ENCODE assay signal across 1 cellular context in the genomic region with DNA sequence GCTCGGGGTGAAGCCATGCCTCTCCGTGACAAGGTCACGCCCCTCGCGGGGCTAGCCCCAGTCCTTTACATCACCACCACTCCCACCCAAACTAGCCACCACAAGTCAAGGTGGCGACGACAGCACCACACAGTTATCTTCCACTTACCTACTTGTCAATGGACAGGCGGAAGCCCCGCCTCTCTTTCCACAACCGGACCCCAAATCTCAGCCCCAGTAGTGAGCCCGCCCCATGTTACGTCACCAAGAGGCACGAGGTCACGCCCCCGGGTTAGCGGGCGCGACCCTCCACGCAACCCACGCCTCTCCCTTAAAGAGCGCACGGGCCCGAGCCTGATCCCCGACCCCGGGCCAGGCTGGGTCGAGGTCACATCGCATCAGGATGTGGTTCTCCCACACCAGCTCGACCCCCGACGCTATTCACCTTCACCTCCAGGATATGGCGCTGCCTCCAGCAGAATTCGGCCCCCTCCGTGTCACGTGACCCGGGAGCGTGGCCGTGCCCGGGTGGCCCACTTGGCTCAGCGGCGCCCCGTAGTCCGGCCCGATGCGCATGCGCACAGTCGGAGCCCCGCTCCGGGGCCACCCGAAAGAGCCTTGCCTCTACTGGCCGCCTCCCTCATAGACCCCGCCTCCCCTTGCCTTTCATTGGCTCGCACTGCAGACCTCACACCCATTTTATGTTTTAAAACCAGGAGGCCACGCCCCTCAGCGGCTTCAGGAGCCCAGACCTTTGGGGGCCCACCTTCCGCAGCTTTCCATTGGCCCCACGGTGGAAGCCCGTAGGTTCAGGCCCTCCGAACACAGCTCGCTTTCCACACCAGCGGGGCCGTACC.
A peak's percentile ranks its signal among the peaks of the same experiment; 100 is the strongest.
TF ChIP-seq lines count a peak whose summit lies in the region.

No MANE protein-coding gene starts in this region.

TF ChIP-seq in HepG2, 621 proteins besides CTCF, POLR2A, EP300 and RAD21 (continues in another document):
- TF ChIP-seq ZNF235 (CRISPR knock-in tag; IDR thresholded peaks at IDR 0.05; ENCODE audit: borderline replicate concordance) (no peak), KLF11 (CRISPR knock-in tag; IDR thresholded peaks at IDR 0.05) (no peak), ZNF781 (CRISPR knock-in tag; IDR thresholded peaks at IDR 0.05; ENCODE audit: borderline replicate concordance, not compliant biosample characterization) (no peak), HDAC1 (CRISPR knock-in tag; IDR thresholded peaks at IDR 0.05) (peak; percentile 80), ZSCAN5A (CRISPR knock-in tag; IDR thresholded peaks at IDR 0.05; ENCODE audit: borderline replicate concordance) (0 out of 2 replicates have a peak, but pooled peaks have one; percentile 48), ZFP41 (CRISPR knock-in tag; IDR thresholded peaks at IDR 0.05; ENCODE audit: borderline replicate concordance) (no peak), SALL2 (CRISPR knock-in tag; IDR thresholded peaks at IDR 0.05) (peak; percentile 95), HBP1 (CRISPR knock-in tag; IDR thresholded peaks at IDR 0.05; ENCODE audit: low read depth) (peak; percentile 49; the same call in 1 of the 2 replicates), BCL6 (CRISPR knock-in tag; IDR thresholded peaks at IDR 0.05) (no peak), HMG20A (CRISPR knock-in tag; IDR thresholded peaks at IDR 0.05; ENCODE audit: borderline replicate concordance) (no peak), RBM39 (IDR thresholded peaks at IDR 0.05; ENCODE audit: low read depth, low read length, poor library complexity, severe bottlenecking) (peak; percentile 97), CSRNP1 (CRISPR knock-in tag; IDR thresholded peaks at IDR 0.05) (no peak), MED13 (CRISPR knock-in tag; IDR thresholded peaks at IDR 0.05) (0 out of 2 replicates have a peak, but pooled peaks have one; percentile 34), BRD4 (CRISPR knock-in tag; IDR thresholded peaks at IDR 0.05) (peak; percentile 71; the same call in 1 of the 2 replicates), HNRNPUL1 (IDR thresholded peaks at IDR 0.05; ENCODE audit: low read depth, low read length) (no peak), JDP2 (CRISPR knock-in tag; IDR thresholded peaks at IDR 0.05; ENCODE audit: borderline replicate concordance) (no peak), FOXK1 (CRISPR knock-in tag; IDR thresholded peaks at IDR 0.05; ENCODE audit: borderline replicate concordance, low read depth) (no peak; the same call in 1 of the 2 replicates), ZSCAN21 (CRISPR knock-in tag; IDR thresholded peaks at IDR 0.05; ENCODE audit: borderline replicate concordance) (peak; percentile 70; the same call in 1 of the 2 replicates), ZNF747 (CRISPR knock-in tag; IDR thresholded peaks at IDR 0.05; ENCODE audit: borderline replicate concordance) (peak; percentile 85; the same call in 1 of the 2 replicates), RAD51 (IDR thresholded peaks at IDR 0.05; ENCODE audit: borderline replicate concordance) (peak; percentile 99), ISL2 (CRISPR knock-in tag; IDR thresholded peaks at IDR 0.05) (peak; percentile 49; the same call in 1 of the 2 replicates), ZNF282 (IDR thresholded peaks at IDR 0.05; ENCODE audit: partially characterized antibody) (no peak), SP2 (CRISPR knock-in tag; IDR thresholded peaks at IDR 0.05) (peak; percentile 88), ZMYM3 (CRISPR knock-in tag; IDR thresholded peaks at IDR 0.05) (no peak), POGZ (CRISPR knock-in tag; IDR thresholded peaks at IDR 0.05) (peak; percentile 81), FOXK2 (IDR thresholded peaks at IDR 0.05) (no peak; the same call in 1 of the 2 replicates), ETV6 (CRISPR knock-in tag; conservative IDR thresholded peaks at IDR 0.05) (no peak), MAX (IDR thresholded peaks at IDR 0.05) (peak; percentile 84; the same call in 1 of the 2 replicates), THYN1 (CRISPR knock-in tag; IDR thresholded peaks at IDR 0.05; ENCODE audit: borderline replicate concordance, low read depth) (no peak), SMYD3 (CRISPR knock-in tag; IDR thresholded peaks at IDR 0.05) (no peak), ATF2 (CRISPR knock-in tag; IDR thresholded peaks at IDR 0.05) (peak; percentile 72)
- TF ChIP-seq, protein P1, sequence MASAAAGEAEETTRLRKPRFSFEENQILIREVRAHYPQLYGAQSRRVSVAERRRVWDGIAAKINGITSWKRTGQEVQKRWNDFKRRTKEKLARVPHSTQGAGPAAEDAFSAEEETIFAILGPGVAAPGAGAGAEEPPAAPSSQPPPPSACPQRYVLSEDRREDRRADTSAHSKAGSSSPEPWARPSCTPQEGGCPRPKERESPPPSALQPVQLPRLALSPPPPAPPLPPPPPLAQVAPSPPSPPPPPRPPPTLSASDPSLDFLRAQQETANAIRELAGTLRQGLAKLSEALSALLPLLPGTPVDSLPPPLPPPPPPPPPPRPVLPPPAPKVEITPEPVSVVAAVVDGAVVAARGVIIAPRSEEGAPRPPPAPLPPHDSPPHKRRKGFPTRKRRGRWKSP (CRISPR knock-in tag; IDR thresholded peaks at IDR 0.05), result peak; percentile 70
- TF ChIP-seq, protein P2, sequence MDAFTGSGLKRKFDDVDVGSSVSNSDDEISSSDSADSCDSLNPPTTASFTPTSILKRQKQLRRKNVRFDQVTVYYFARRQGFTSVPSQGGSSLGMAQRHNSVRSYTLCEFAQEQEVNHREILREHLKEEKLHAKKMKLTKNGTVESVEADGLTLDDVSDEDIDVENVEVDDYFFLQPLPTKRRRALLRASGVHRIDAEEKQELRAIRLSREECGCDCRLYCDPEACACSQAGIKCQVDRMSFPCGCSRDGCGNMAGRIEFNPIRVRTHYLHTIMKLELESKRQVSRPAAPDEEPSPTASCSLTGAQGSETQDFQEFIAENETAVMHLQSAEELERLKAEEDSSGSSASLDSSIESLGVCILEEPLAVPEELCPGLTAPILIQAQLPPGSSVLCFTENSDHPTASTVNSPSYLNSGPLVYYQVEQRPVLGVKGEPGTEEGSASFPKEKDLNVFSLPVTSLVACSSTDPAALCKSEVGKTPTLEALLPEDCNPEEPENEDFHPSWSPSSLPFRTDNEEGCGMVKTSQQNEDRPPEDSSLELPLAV (CRISPR knock-in tag; conservative IDR thresholded peaks at IDR 0.05; ENCODE audit: low read depth), result no peak
- TF ChIP-seq, protein P3, sequence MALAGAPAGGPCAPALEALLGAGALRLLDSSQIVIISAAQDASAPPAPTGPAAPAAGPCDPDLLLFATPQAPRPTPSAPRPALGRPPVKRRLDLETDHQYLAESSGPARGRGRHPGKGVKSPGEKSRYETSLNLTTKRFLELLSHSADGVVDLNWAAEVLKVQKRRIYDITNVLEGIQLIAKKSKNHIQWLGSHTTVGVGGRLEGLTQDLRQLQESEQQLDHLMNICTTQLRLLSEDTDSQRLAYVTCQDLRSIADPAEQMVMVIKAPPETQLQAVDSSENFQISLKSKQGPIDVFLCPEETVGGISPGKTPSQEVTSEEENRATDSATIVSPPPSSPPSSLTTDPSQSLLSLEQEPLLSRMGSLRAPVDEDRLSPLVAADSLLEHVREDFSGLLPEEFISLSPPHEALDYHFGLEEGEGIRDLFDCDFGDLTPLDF (CRISPR knock-in tag; IDR thresholded peaks at IDR 0.05), result peak; percentile 64; the same call in 1 of the 2 replicates
- TF ChIP-seq, protein P4, sequence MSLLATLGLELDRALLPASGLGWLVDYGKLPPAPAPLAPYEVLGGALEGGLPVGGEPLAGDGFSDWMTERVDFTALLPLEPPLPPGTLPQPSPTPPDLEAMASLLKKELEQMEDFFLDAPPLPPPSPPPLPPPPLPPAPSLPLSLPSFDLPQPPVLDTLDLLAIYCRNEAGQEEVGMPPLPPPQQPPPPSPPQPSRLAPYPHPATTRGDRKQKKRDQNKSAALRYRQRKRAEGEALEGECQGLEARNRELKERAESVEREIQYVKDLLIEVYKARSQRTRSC (CRISPR knock-in tag; IDR thresholded peaks at IDR 0.05; ENCODE audit: low read depth), result 0 out of 2 replicates have a peak, but pooled peaks have one; percentile 39
- TF ChIP-seq, protein P5, sequence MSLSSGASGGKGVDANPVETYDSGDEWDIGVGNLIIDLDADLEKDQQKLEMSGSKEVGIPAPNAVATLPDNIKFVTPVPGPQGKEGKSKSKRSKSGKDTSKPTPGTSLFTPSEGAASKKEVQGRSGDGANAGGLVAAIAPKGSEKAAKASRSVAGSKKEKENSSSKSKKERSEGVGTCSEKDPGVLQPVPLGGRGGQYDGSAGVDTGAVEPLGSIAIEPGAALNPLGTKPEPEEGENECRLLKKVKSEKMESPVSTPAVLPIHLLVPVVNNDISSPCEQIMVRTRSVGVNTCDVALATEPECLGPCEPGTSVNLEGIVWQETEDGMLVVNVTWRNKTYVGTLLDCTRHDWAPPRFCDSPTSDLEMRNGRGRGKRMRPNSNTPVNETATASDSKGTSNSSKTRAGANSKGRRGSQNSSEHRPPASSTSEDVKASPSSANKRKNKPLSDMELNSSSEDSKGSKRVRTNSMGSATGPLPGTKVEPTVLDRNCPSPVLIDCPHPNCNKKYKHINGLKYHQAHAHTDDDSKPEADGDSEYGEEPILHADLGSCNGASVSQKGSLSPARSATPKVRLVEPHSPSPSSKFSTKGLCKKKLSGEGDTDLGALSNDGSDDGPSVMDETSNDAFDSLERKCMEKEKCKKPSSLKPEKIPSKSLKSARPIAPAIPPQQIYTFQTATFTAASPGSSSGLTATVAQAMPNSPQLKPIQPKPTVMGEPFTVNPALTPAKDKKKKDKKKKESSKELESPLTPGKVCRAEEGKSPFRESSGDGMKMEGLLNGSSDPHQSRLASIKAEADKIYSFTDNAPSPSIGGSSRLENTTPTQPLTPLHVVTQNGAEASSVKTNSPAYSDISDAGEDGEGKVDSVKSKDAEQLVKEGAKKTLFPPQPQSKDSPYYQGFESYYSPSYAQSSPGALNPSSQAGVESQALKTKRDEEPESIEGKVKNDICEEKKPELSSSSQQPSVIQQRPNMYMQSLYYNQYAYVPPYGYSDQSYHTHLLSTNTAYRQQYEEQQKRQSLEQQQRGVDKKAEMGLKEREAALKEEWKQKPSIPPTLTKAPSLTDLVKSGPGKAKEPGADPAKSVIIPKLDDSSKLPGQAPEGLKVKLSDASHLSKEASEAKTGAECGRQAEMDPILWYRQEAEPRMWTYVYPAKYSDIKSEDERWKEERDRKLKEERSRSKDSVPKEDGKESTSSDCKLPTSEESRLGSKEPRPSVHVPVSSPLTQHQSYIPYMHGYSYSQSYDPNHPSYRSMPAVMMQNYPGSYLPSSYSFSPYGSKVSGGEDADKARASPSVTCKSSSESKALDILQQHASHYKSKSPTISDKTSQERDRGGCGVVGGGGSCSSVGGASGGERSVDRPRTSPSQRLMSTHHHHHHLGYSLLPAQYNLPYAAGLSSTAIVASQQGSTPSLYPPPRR (CRISPR knock-in tag; IDR thresholded peaks at IDR 0.05; ENCODE audit: borderline replicate concordance), result no peak
- TF ChIP-seq, protein P6, sequence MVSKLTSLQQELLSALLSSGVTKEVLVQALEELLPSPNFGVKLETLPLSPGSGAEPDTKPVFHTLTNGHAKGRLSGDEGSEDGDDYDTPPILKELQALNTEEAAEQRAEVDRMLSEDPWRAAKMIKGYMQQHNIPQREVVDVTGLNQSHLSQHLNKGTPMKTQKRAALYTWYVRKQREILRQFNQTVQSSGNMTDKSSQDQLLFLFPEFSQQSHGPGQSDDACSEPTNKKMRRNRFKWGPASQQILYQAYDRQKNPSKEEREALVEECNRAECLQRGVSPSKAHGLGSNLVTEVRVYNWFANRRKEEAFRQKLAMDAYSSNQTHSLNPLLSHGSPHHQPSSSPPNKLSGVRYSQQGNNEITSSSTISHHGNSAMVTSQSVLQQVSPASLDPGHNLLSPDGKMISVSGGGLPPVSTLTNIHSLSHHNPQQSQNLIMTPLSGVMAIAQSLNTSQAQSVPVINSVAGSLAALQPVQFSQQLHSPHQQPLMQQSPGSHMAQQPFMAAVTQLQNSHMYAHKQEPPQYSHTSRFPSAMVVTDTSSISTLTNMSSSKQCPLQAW (CRISPR knock-in tag; IDR thresholded peaks at IDR 0.05), result peak; percentile 69
